Comparison of ENCODE assay signal across 18 cellular contexts in genomic region chr1:218661411-218661810, GRCh38.
A peak's percentile ranks its signal among the peaks of the same experiment; 100 is the strongest.
DNase-seq lines count a peak whose midpoint lies in the region; ATAC-seq, FAIRE-seq and TF ChIP-seq lines count a peak whose summit lies in the region.
"Had no signal": no experiment of that assay in that cellular context is flagged by ENCODE, and none has a peak within 500 bp of the region (broad histone marks: within the 10 kb centered on the region; RNA-seq: fewer than 3 reads in every experiment).

No MANE protein-coding gene starts in this region.

- WGBS in mesodermal cell (ENCODE audit: insufficient coverage in 2 of 2), 2 experiments = 80 to 100% methylated on average over 1 of the region's 3 CpGs

- H3F3A ChIP-seq in neural progenitor cell (ENCODE audit: low read depth) = no peaks in the 10 kb centered on the region

- DNase-seq in cardiac muscle cell (ENCODE audit: low read depth in 1 of 2, low spot score in 1 of 2) (no peak), right atrium auricular region (ENCODE audit: low spot score) (no peak), astrocyte (ENCODE audit: low read depth) (no peak), neural progenitor cell (ENCODE audit: low spot score) (no peak), middle frontal gyrus (ENCODE audit: extremely low spot score, low spot score) (no peak)
- no peak for DNase-seq in activated naive CD4-positive, alpha-beta T cell treated with Interleukin-2 at 50 U/mL for 16 hours
- DNase-seq: CD8-positive, alpha-beta memory T cell; DMS79 treated with DMSO at 0.1 percent for 48 hours; NCI-H1417 treated with DMSO at 0.1 percent for 48 hours; NCI-H187 treated with DMSO at 0.1 percent for 48 hours; NCI-H524 treated with DMSO at 0.1 percent for 48 hours; Right ventricle myocardium superior had no signal

- H3K27me3 ChIP-seq in cardiac muscle cell (no peaks in the 10 kb centered on the region), right atrium auricular region (no peaks in the 10 kb centered on the region), astrocyte (ENCODE audit: insufficient read depth, low read length) (no peaks in the 10 kb centered on the region), neural progenitor cell (no peaks in the 10 kb centered on the region)
- H3K27me3 ChIP-seq: BLaER1 had no signal

- H3K9me3 ChIP-seq in cardiac muscle cell (ENCODE audit: low read depth) (no peaks in the 10 kb centered on the region), right atrium auricular region (no peaks in the 10 kb centered on the region), astrocyte (ENCODE audit: insufficient read depth, low read depth, low read length) (no peaks in the 10 kb centered on the region), mesodermal cell (ENCODE audit: control insufficient read depth, low read length) (peaks cover 5% of the 10 kb centered on the region), neural progenitor cell (ENCODE audit: low read depth) (no peaks in the 10 kb centered on the region)
- H3K9me3 ChIP-seq: BLaER1 had no signal

- H3K79me2 ChIP-seq in astrocyte (ENCODE audit: insufficient read depth, low read length) (no peaks in the 10 kb centered on the region), neural progenitor cell (ENCODE audit: low read depth) (no peaks in the 10 kb centered on the region)

- H3K4me3 Mint-ChIP-seq in astrocyte (ENCODE audit: unreplicated experiment) (no peak overlapping the region), neural progenitor cell (no peak overlapping the region)
- H3K4me3 Mint-ChIP-seq: CD8-positive, alpha-beta memory T cell had no signal

- peaks cover 50% of the 10 kb centered on the region for H3K4me1 Mint-ChIP-seq in astrocyte (ENCODE audit: low read depth, unreplicated experiment)
- peaks cover 12% of the 10 kb centered on the region for H3K4me1 Mint-ChIP-seq in neural progenitor cell
- H3K4me1 Mint-ChIP-seq: CD8-positive, alpha-beta memory T cell had no signal

- H3K4me1 ChIP-seq in cardiac muscle cell (ENCODE audit: low read depth) = peaks cover 19% of the 10 kb centered on the region
- no peaks in the 10 kb centered on the region for H3K4me1 ChIP-seq in right atrium auricular region
- peaks cover 45% of the 10 kb centered on the region for H3K4me1 ChIP-seq in astrocyte (ENCODE audit: insufficient read depth, low read length)
- H3K4me1 ChIP-seq in mesodermal cell (ENCODE audit: control insufficient read depth, insufficient read depth, low read length, poor library complexity, severe bottlenecking) = peaks cover 48% of the 10 kb centered on the region
- no peaks in the 10 kb centered on the region for H3K4me1 ChIP-seq in neural progenitor cell
- H3K4me1 ChIP-seq: BLaER1 had no signal

- H3K27ac ChIP-seq in cardiac muscle cell (peak overlapping the region; percentile 87), right atrium auricular region (no peak overlapping the region), astrocyte (ENCODE audit: low read depth, low read length) (peak overlapping the region; percentile 85), mesodermal cell (ENCODE audit: low read depth, low read length, severe bottlenecking) (peak overlapping the region; percentile 100), neural progenitor cell (no peak overlapping the region)
- H3K27ac ChIP-seq: BLaER1, KMS-11, SK-N-MC had no signal

- H2AFZ ChIP-seq in astrocyte (ENCODE audit: low read depth, low read length) = no peak overlapping the region
- H2AFZ ChIP-seq in neural progenitor cell (replicated peaks) = no peak overlapping the region

- FAIRE-seq in astrocyte (lab: Jason Lieb, UNC) = no peak
- FAIRE-seq: H1 had no signal

- H3K36me3 Mint-ChIP-seq in astrocyte (ENCODE audit: low read depth, unreplicated experiment) (no peaks in the 10 kb centered on the region), neural progenitor cell (no peaks in the 10 kb centered on the region)
- H3K36me3 Mint-ChIP-seq: CD8-positive, alpha-beta memory T cell had no signal

- no peaks in the 10 kb centered on the region for H3K27me3 Mint-ChIP-seq in astrocyte (ENCODE audit: low read depth, unreplicated experiment)
- H3K27me3 Mint-ChIP-seq in neural progenitor cell (ENCODE audit: insufficient read depth, low read depth) = no peaks in the 10 kb centered on the region

- H3K9me3 Mint-ChIP-seq in astrocyte (ENCODE audit: unreplicated experiment) (no peaks in the 10 kb centered on the region), neural progenitor cell (peaks cover 2% of the 10 kb centered on the region)

- no peak for TF ChIP-seq CTCF in cardiac muscle cell (IDR thresholded peaks at IDR 0.05; ENCODE audit: low read depth, low read length)
- TF ChIP-seq CTCF in right atrium auricular region (IDR thresholded peaks at IDR 0.05) = no peak
- TF ChIP-seq CTCF in astrocyte (IDR thresholded peaks at IDR 0.05; ENCODE audit: insufficient read depth, low read depth, low read length) = no peak
- no peak for TF ChIP-seq CTCF in neural progenitor cell (IDR thresholded peaks at IDR 0.05)

- H3K4me2 ChIP-seq in astrocyte (ENCODE audit: low read length) (no peak overlapping the region), neural progenitor cell (no peak overlapping the region)
- H3K4me2 ChIP-seq: BLaER1, KMS-11 had no signal

- ATAC-seq in HG03025 (IDR thresholded peaks at IDR 0.05; ENCODE audit: low FRiP score, unreplicated experiment) = no peak

- H3K9ac ChIP-seq in astrocyte (ENCODE audit: low read length) = no peak overlapping the region
- no peak overlapping the region for H3K9ac ChIP-seq in neural progenitor cell
- H3K9ac ChIP-seq: BLaER1, KMS-11 had no signal

- H3K36me3 ChIP-seq in cardiac muscle cell (no peaks in the 10 kb centered on the region), right atrium auricular region (no peaks in the 10 kb centered on the region), astrocyte (ENCODE audit: insufficient read depth, low read length) (no peaks in the 10 kb centered on the region), mesodermal cell (ENCODE audit: control insufficient read depth, insufficient read depth, low read length) (no peaks in the 10 kb centered on the region), neural progenitor cell (no peaks in the 10 kb centered on the region)
- H3K36me3 ChIP-seq: BLaER1 had no signal

- H4K20me1 ChIP-seq in astrocyte (ENCODE audit: insufficient read depth, low read length) = no peaks in the 10 kb centered on the region
- no peaks in the 10 kb centered on the region for H4K20me1 ChIP-seq in neural progenitor cell (ENCODE audit: low read depth)
- H4K20me1 ChIP-seq: BLaER1 had no signal

- H3K27ac Mint-ChIP-seq in astrocyte (ENCODE audit: unreplicated experiment) = peak overlapping the region; percentile 99
- no peak overlapping the region for H3K27ac Mint-ChIP-seq in neural progenitor cell
- H3K27ac Mint-ChIP-seq: CD8-positive, alpha-beta memory T cell had no signal

- H3K4me3 ChIP-seq in cardiac muscle cell = no peak overlapping the region
- no peak overlapping the region for H3K4me3 ChIP-seq in right atrium auricular region
- H3K4me3 ChIP-seq in astrocyte (ENCODE audit: insufficient read depth, low read depth, low read length) = no peak overlapping the region
- no peak overlapping the region for H3K4me3 ChIP-seq in mesodermal cell (ENCODE audit: extremely low read depth, insufficient read depth, low read length, poor library complexity, severe bottlenecking)
- no peak overlapping the region for H3K4me3 ChIP-seq in neural progenitor cell
- H3K4me3 ChIP-seq: BLaER1, SK-N-MC had no signal

Comparison
In these comparisons a context has a peak if more than half of its experiments do, and no peak if none do; other contexts are left out.
1. H3K27ac ChIP-seq: peak in cardiac muscle cell (single experiment), astrocyte (single experiment) and mesodermal cell (single experiment); none in right atrium auricular region (0 of 2) and neural progenitor cell (single experiment).